9 cellular contexts compared by ENCODE assay signal in the genomic region with DNA sequence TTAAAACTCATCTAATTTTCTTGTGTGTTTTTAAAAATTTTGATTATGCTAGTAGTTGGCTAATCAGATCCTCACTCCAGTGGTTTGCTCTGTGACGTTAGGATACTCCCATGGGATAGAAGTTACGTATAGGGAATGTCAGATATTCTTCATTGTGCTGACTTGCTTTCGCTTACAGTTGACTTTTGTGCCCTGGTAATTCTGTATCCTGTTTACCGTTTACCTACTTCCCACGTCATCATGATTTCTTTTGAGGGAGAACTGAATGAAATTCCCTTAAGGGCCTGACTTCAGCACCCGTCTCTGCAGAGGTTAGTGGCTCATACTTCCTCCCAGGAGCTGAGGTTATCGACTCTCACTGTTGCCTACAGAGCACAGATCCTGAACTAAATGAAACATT. TPM values are rescaled to one million over a fixed set of nuclear protein-coding genes. Genes with fewer than 3 reads are reported as not detected.
DNase-seq lines count a peak whose midpoint lies in the region; ATAC-seq lines count a peak whose summit lies in the region.
"Had no signal": no experiment of that assay in that cellular context is flagged by ENCODE, and none has a peak within 500 bp of the region (broad histone marks: within the 10 kb centered on the region; RNA-seq: fewer than 3 reads in every experiment).

No MANE protein-coding gene starts in this region.

- no peak for DNase-seq in Karpas-422
- DNase-seq in dermis microvascular lymphatic vessel endothelial cell (ENCODE audit: low read depth in 2 of 2), result peak; percentile 55 to 83
- DNase-seq in natural killer cell treated with Interleukin-12 subunit alpha and Interleukin-12 subunit beta and Interleukin-15 and Interleukin-18, amount 100 ng/mL, for 72 hours (ENCODE audit: low spot score), result no peak
- DNase-seq in NCI-H510A (lab: John Stamatoyannopoulos, UW), result no peak
- DNase-seq in epidermal melanocyte (ENCODE audit: insufficient read length, low spot score), result no peak
- DNase-seq in SW480 (ENCODE audit: low spot score), result no peak

- H3K36me3 Mint-ChIP-seq in natural killer cell treated with Interleukin-12 subunit alpha and Interleukin-12 subunit beta and Interleukin-15 and Interleukin-18, amount 100 ng/mL, for 72 hours, result peaks cover 36% of the 10 kb centered on the region

- no peaks in the 10 kb centered on the region for H3K9me3 Mint-ChIP-seq in natural killer cell treated with Interleukin-12 subunit alpha and Interleukin-12 subunit beta and Interleukin-15 and Interleukin-18, amount 100 ng/mL, for 72 hours

- peaks cover 57% of the 10 kb centered on the region for H4K20me1 ChIP-seq in BLaER1
- peaks cover 20% of the 10 kb centered on the region for H4K20me1 ChIP-seq in Karpas-422 (ENCODE audit: insufficient read depth, low read depth, low read length)

- H3K27ac ChIP-seq in BLaER1 (0 out of 2 replicates have a peak overlapping the region, but pooled peaks have one; percentile 10), Karpas-422 (ENCODE audit: low read length) (0 out of 2 replicates have a peak overlapping the region, but pooled peaks have one; percentile 86)

- no peaks in the 10 kb centered on the region for H3K27me3 Mint-ChIP-seq in natural killer cell treated with Interleukin-12 subunit alpha and Interleukin-12 subunit beta and Interleukin-15 and Interleukin-18, amount 100 ng/mL, for 72 hours

- H3K4me3 ChIP-seq in BLaER1, result peak overlapping the region; percentile 94
- H3K4me3 ChIP-seq in Karpas-422 (ENCODE audit: low read length), result peak overlapping the region; percentile 76

- H3K27ac Mint-ChIP-seq in natural killer cell treated with Interleukin-12 subunit alpha and Interleukin-12 subunit beta and Interleukin-15 and Interleukin-18, amount 100 ng/mL, for 72 hours, result peak overlapping the region; percentile 94 to 99

- peak overlapping the region; percentile 44; the same call in 1 of the 2 replicates for H3K9ac ChIP-seq in BLaER1
- H3K9ac ChIP-seq in Karpas-422 (ENCODE audit: low read length), result 0 out of 2 replicates have a peak overlapping the region, but pooled peaks have one; percentile 93

- H3K4me1 ChIP-seq in BLaER1, result peaks cover 29% of the 10 kb centered on the region
- H3K4me1 ChIP-seq in Karpas-422 (ENCODE audit: low read length), result peaks cover 38% of the 10 kb centered on the region
- H3K4me1 ChIP-seq: prostate gland had no signal

- H3K4me2 ChIP-seq in BLaER1 (peak overlapping the region; percentile 87), Karpas-422 (ENCODE audit: low read depth, low read length, poor library complexity, severe bottlenecking) (peak overlapping the region; percentile 92)

- H3K4me1 Mint-ChIP-seq in natural killer cell treated with Interleukin-12 subunit alpha and Interleukin-12 subunit beta and Interleukin-15 and Interleukin-18, amount 100 ng/mL, for 72 hours (ENCODE audit: low read depth in 2 of 2), result peaks cover 65 to 75% of the 10 kb centered on the region in 2 donors

- peak overlapping the region; percentile 99 for H3K4me3 Mint-ChIP-seq in natural killer cell treated with Interleukin-12 subunit alpha and Interleukin-12 subunit beta and Interleukin-15 and Interleukin-18, amount 100 ng/mL, for 72 hours

- H3K9me2 ChIP-seq in Karpas-422 (replicated peaks; ENCODE audit: insufficient read depth, low read length), result no peaks in the 10 kb centered on the region

- peaks cover 14% of the 10 kb centered on the region for H3K9me3 ChIP-seq in BLaER1
- no peaks in the 10 kb centered on the region for H3K9me3 ChIP-seq in Karpas-422 (ENCODE audit: low read length)
- H3K9me3 ChIP-seq: prostate gland had no signal

- H3K36me3 ChIP-seq in BLaER1 (peaks cover 43% of the 10 kb centered on the region), Karpas-422 (ENCODE audit: insufficient read depth, low read length) (peaks cover 49% of the 10 kb centered on the region)
- H3K36me3 ChIP-seq: prostate gland had no signal

- ATAC-seq in natural killer cell treated with Interleukin-12 subunit alpha and Interleukin-12 subunit beta and Interleukin-15 and Interleukin-18, amount 100 ng/mL, for 72 hours, result no peak
- no peak for ATAC-seq in HG03432 (IDR thresholded peaks at IDR 0.05; ENCODE audit: unreplicated experiment)

- H3K79me2 ChIP-seq in Karpas-422 (ENCODE audit: low read length), result peaks cover 73% of the 10 kb centered on the region

- H3K27me3 ChIP-seq in BLaER1 (no peaks in the 10 kb centered on the region), Karpas-422 (ENCODE audit: low read length) (no peaks in the 10 kb centered on the region)

- no peak overlapping the region for H2AFZ ChIP-seq in Karpas-422 (ENCODE audit: low read length)

RNA-seq across cellular contexts. Expression of a gene that starts 2.6 kb away (rescaled TPM):
- total RNA-seq in Karpas-422 (2014; rRNA removed; shearing (Covaris generic); ENCODE audit: low replicate concordance), result 201 and 234 TPM in 2 replicates
- 272 and 418 TPM in 2 replicates for total RNA-seq in dermis microvascular lymphatic vessel endothelial cell
- total RNA-seq in natural killer cell treated with Interleukin-12 subunit alpha and Interleukin-12 subunit beta and Interleukin-15 and Interleukin-18, amount 100 ng/mL, for 72 hours, result 100 to 1,000 TPM; 154 to 230 TPM

RNA-seq across cellular contexts. Expression of a gene that starts 57.5 kb away (rescaled TPM):
- 28.7 and 33.0 TPM in 2 replicates for total RNA-seq in Karpas-422 (2014; rRNA removed; shearing (Covaris generic); ENCODE audit: low replicate concordance)
- 49.6 and 92.8 TPM in 2 replicates for total RNA-seq in dermis microvascular lymphatic vessel endothelial cell
- 10 to 100 TPM; 26.5 to 39.1 TPM for total RNA-seq in natural killer cell treated with Interleukin-12 subunit alpha and Interleukin-12 subunit beta and Interleukin-15 and Interleukin-18, amount 100 ng/mL, for 72 hours

Comparison
In these comparisons a context has a peak if more than half of its experiments do, and no peak if none do; other contexts are left out.
1. DNase-seq: peak in dermis microvascular lymphatic vessel endothelial cell (2 of 2); none in Karpas-422 (single experiment), natural killer cell treated with Interleukin-12 subunit alpha and Interleukin-12 subunit beta and Interleukin-15 and Interleukin-18, amount 100 ng/mL, for 72 hours (single experiment), NCI-H510A (single experiment), epidermal melanocyte (single experiment) and SW480 (single experiment).